12 cellular contexts compared by ENCODE assay signal in the genomic region with DNA sequence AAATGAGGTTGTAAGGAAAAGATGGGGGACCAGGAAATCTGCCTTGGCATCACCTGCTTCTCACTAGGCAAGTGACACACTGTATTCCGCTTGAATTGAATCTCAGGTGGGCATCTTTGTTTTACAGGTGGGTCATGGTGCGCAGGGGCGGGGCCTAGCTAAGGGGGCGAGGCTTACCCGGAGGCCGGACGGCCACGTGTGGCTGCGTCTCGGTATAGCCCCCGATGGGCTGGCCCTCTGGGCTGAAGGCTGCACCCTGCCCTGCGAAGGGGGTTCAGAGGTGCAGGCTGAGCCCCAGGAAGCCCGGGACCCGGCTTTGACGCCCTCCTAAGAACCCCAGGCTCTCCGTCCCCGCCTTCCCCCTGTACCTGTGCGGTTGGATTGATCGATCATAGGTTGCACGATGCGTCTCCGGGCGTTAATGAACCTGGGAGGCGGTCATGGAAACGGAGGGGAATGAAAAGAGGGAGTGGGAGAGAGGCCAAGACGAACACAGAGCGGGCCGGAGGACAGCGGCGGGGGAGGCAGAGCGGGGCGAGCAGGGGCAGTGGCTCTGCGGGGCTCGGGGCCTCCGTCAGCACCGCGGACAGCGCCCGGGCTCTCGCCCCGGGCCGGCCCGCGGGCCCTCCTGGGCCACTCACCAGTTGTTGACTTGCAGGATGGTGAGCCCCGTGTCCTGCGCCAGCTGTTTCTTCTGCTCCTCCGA. TPM values are rescaled to one million over a fixed set of nuclear protein-coding genes. Genes with fewer than 3 reads are reported as not detected.
DNase-seq lines count a peak whose midpoint lies in the region; ATAC-seq and TF ChIP-seq lines count a peak whose summit lies in the region.
"Had no signal": no experiment of that assay in that cellular context is flagged by ENCODE, and none has a peak within 500 bp of the region (broad histone marks: within the 10 kb centered on the region; RNA-seq: fewer than 3 reads in every experiment).

No MANE protein-coding gene starts in this region.

- no peak overlapping the region for H3K27ac ChIP-seq in cardiac muscle cell
- H3K27ac ChIP-seq in SJCRH30, result no peak overlapping the region
- no peak overlapping the region for H3K27ac ChIP-seq in upper lobe of right lung
- H3K27ac ChIP-seq: ovary had no signal

- no peak overlapping the region for H3K4me3 Mint-ChIP-seq in osteocyte (ENCODE audit: unreplicated experiment)

- H3K27me3 ChIP-seq in cardiac muscle cell (no peaks in the 10 kb centered on the region), SJCRH30 (no peaks in the 10 kb centered on the region), upper lobe of right lung (peaks cover 11% of the 10 kb centered on the region)
- H3K27me3 ChIP-seq: ovary had no signal

- H3K4me1 Mint-ChIP-seq in osteocyte (ENCODE audit: unreplicated experiment), result no peaks in the 10 kb centered on the region

- no peaks in the 10 kb centered on the region for H3K27me3 Mint-ChIP-seq in osteocyte (ENCODE audit: unreplicated experiment)

- ATAC-seq in Right ventricle myocardium superior (ENCODE audit: poor library complexity) (no peak), upper lobe of right lung (peak; percentile 58), GM21529 (IDR thresholded peaks at IDR 0.05; ENCODE audit: unreplicated experiment) (no peak)

- peaks cover 24% of the 10 kb centered on the region for H3K36me3 Mint-ChIP-seq in osteocyte (ENCODE audit: unreplicated experiment)

- TF ChIP-seq CTCF in cardiac muscle cell (IDR thresholded peaks at IDR 0.05; ENCODE audit: low read depth, low read length) (no peak), upper lobe of right lung (IDR thresholded peaks at IDR 0.05) (no peak), osteocyte (IDR thresholded peaks at IDR 0.05) (no peak)

- H3K4me3 ChIP-seq in cardiac muscle cell (no peak overlapping the region), SJCRH30 (no peak overlapping the region), upper lobe of right lung (no peak overlapping the region)
- H3K4me3 ChIP-seq: HAP-1, ovary had no signal

- H3K4me1 ChIP-seq in cardiac muscle cell (ENCODE audit: low read depth) (no peaks in the 10 kb centered on the region), SJCRH30 (no peaks in the 10 kb centered on the region), upper lobe of right lung (no peaks in the 10 kb centered on the region)
- H3K4me1 ChIP-seq: HAP-1 had no signal

- DNase-seq in cardiac muscle cell (ENCODE audit: low read depth in 1 of 2, low spot score in 1 of 2), result peak; percentile 34 to 84
- no peak for DNase-seq in Right ventricle myocardium superior
- peak; percentile 53 to 59 for DNase-seq in SJCRH30
- DNase-seq in iPS-NIHi11 (ENCODE audit: low spot score), result peak; percentile 97
- DNase-seq in upper lobe of right lung, result no peak
- no peak for DNase-seq in ureter (ENCODE audit: low spot score)
- no peak for DNase-seq in osteocyte (ENCODE audit: extremely low spot score, unreplicated experiment)
- DNase-seq: activated T-cell treated with anti-CD3 and anti-CD28 coated beads, Interleukin-2, amount 50 U/mL, for 1 hour; stimulated activated CD4-positive, alpha-beta T cell treated with anti-CD3 and anti-CD28 coated beads, Interleukin-4, amount 100 ng/mL, for 24 hours had no signal

- H3K36me3 ChIP-seq in cardiac muscle cell (no peaks in the 10 kb centered on the region), SJCRH30 (no peaks in the 10 kb centered on the region), upper lobe of right lung (no peaks in the 10 kb centered on the region)
- H3K36me3 ChIP-seq: HAP-1, ovary had no signal

- no peaks in the 10 kb centered on the region for H3K9me3 ChIP-seq in cardiac muscle cell (ENCODE audit: low read depth)
- H3K9me3 ChIP-seq in SJCRH30 (replicated peaks), result no peaks in the 10 kb centered on the region
- H3K9me3 ChIP-seq in upper lobe of right lung, result no peaks in the 10 kb centered on the region
- H3K9me3 ChIP-seq: HAP-1, ovary had no signal

- no peaks in the 10 kb centered on the region for H3K9me3 Mint-ChIP-seq in osteocyte (ENCODE audit: unreplicated experiment)

- H3K27ac Mint-ChIP-seq in osteocyte (ENCODE audit: unreplicated experiment), result no peak overlapping the region

- intact Hi-C loops in Right ventricle myocardium superior (cut with DNase I), result no loop called here
- intact Hi-C loops in upper lobe of right lung (cut with DNase I), result loop anchor here (10.0 kb wide), 1 partner anchor 112 kb away; no protein-coding TSS in a partner anchor

RNA-seq across cellular contexts. Expression of a gene that starts 12.5 kb away (rescaled TPM):
- 83.7 and 108 TPM in 2 replicates for total RNA-seq in cardiac muscle cell
- 82.8 and 114 TPM in 2 replicates for polyA plus RNA-seq in cardiac muscle cell
- 3.1 TPM for total RNA-seq in Right ventricle myocardium superior
- total RNA-seq in SJCRH30 (2014; rRNA removed; shearing (Covaris generic)), result 15.9 and 16.2 TPM in 2 replicates
- 4.3 TPM for total RNA-seq in upper lobe of right lung
- total RNA-seq in ureter, result 20.0 TPM
- total RNA-seq in osteocyte, result 93.8 and 99.0 TPM in 2 replicates

RNA-seq across cellular contexts. Expression of a gene that starts 57.7 kb away (rescaled TPM):
- 29.1 and 33.7 TPM in 2 replicates for total RNA-seq in cardiac muscle cell
- 16.1 and 18.2 TPM in 2 replicates for polyA plus RNA-seq in cardiac muscle cell
- 6.4 TPM for total RNA-seq in Right ventricle myocardium superior
- 18.9 and 20.3 TPM in 2 replicates for total RNA-seq in SJCRH30 (2014; rRNA removed; shearing (Covaris generic))
- total RNA-seq in upper lobe of right lung, result 15.8 TPM
- total RNA-seq in ureter, result 20.6 TPM
- 17.5 and 19.2 TPM in 2 replicates for total RNA-seq in osteocyte

Comparison
In these comparisons a context has a peak if more than half of its experiments do, and no peak if none do; other contexts are left out.
1. DNase-seq: peak in cardiac muscle cell (2 of 2), SJCRH30 (2 of 2) and iPS-NIHi11 (single experiment); none in Right ventricle myocardium superior (single experiment), upper lobe of right lung (single experiment), ureter (single experiment) and osteocyte (single experiment).